In genomic region chr20:19380211-19380610, GRCh38 we compare ENCODE assay signal across 28 cellular contexts.
"Had no signal": no experiment of that assay in that cellular context is flagged by ENCODE, and none has a peak within 500 bp of the region (broad histone marks: within the 10 kb centered on the region; RNA-seq: fewer than 3 reads in every experiment).

No MANE protein-coding gene starts in this region.

- H3K4me3 Mint-ChIP-seq: activated CD4-positive, alpha-beta memory T cell treated with anti-CD3 and anti-CD28 coated beads, Interleukin-2, amount 10 ng/mL, durations not matched to agents 7 days and 5 days; activated CD4-positive, alpha-beta T cell treated with anti-CD3 and anti-CD28 coated beads, Interleukin-2, amount 10 ng/mL, durations not matched to agents 7 days and 5 days; activated naive CD4-positive, alpha-beta T cell treated with anti-CD3 and anti-CD28 coated beads, Interleukin-2, amount 10 ng/mL, durations not matched to agents 7 days and 5 days; activated naive CD8-positive, alpha-beta T cell treated with anti-CD3 and anti-CD28 coated beads, Interleukin-2, amount 10 ng/mL, durations not matched to agents 7 days and 5 days; activated T-cell treated with anti-CD3 and anti-CD28 coated beads, Interleukin-2, amount 50 U/mL, for 24 hours; activated T-cell treated with anti-CD3 and anti-CD28 coated beads, Interleukin-2, amount 50 U/mL, for 72 hours; central memory CD8-positive, alpha-beta T cell; effector memory CD8-positive, alpha-beta T cell; WTC11 had no signal

- H3K27ac ChIP-seq: ascending aorta, brain microvascular endothelial cell, epithelial cell of prostate, heart left ventricle, VCaP had no signal

- H3K36me3 Mint-ChIP-seq: activated naive CD4-positive, alpha-beta T cell treated with anti-CD3 and anti-CD28 coated beads, Interleukin-2, amount 10 ng/mL, durations not matched to agents 7 days and 5 days; activated naive CD4-positive, alpha-beta T cell treated with anti-CD3 and anti-CD28 coated beads, Interleukin-2, amount 50 U/mL, for 72 hours; activated naive CD8-positive, alpha-beta T cell treated with anti-CD3 and anti-CD28 coated beads, Interleukin-2, amount 10 ng/mL, durations not matched to agents 7 days and 5 days; WTC11 had no signal

- H3K27ac Mint-ChIP-seq: activated CD4-positive, alpha-beta memory T cell treated with anti-CD3 and anti-CD28 coated beads, Interleukin-2, amount 10 ng/mL, durations not matched to agents 7 days and 5 days; activated CD4-positive, alpha-beta T cell treated with anti-CD3 and anti-CD28 coated beads, Interleukin-2, amount 10 ng/mL, durations not matched to agents 7 days and 5 days; activated naive CD4-positive, alpha-beta T cell treated with anti-CD3 and anti-CD28 coated beads, Interleukin-2, amount 10 ng/mL, durations not matched to agents 7 days and 5 days; activated naive CD4-positive, alpha-beta T cell treated with anti-CD3 and anti-CD28 coated beads, Interleukin-2, amount 50 U/mL, for 72 hours; activated naive CD8-positive, alpha-beta T cell treated with anti-CD3 and anti-CD28 coated beads, Interleukin-2, amount 10 ng/mL, durations not matched to agents 7 days and 5 days; activated T-cell treated with anti-CD3 and anti-CD28 coated beads, Interleukin-2, amount 50 U/mL, for 24 hours; activated T-cell treated with anti-CD3 and anti-CD28 coated beads, Interleukin-2, amount 50 U/mL, for 72 hours; effector memory CD8-positive, alpha-beta T cell; WTC11 had no signal

- ATAC-seq: activated naive CD4-positive, alpha-beta T cell treated with anti-CD3 and anti-CD28 coated beads, Interleukin-2, amount 50 U/mL, for 72 hours; activated T-cell treated with anti-CD3 and anti-CD28 coated beads, Interleukin-2, amount 50 U/mL, for 72 hours; effector memory CD8-positive, alpha-beta T cell; heart left ventricle; WTC11 had no signal

- H3K4me1 Mint-ChIP-seq: activated CD4-positive, alpha-beta memory T cell treated with anti-CD3 and anti-CD28 coated beads, Interleukin-2, amount 10 ng/mL, durations not matched to agents 7 days and 5 days; activated CD4-positive, alpha-beta T cell treated with anti-CD3 and anti-CD28 coated beads, Interleukin-2, amount 10 ng/mL, durations not matched to agents 7 days and 5 days; activated naive CD4-positive, alpha-beta T cell treated with anti-CD3 and anti-CD28 coated beads, Interleukin-2, amount 10 ng/mL, durations not matched to agents 7 days and 5 days; activated naive CD8-positive, alpha-beta T cell treated with anti-CD3 and anti-CD28 coated beads, Interleukin-2, amount 10 ng/mL, durations not matched to agents 7 days and 5 days; central memory CD8-positive, alpha-beta T cell had no signal

- DNase-seq: activated CD4-positive, alpha-beta memory T cell treated with anti-CD3 and anti-CD28 coated beads, Interleukin-2, amount 10 ng/mL, durations not matched to agents 7 days and 5 days; activated CD4-positive, alpha-beta T cell treated with anti-CD3 and anti-CD28 coated beads for 1 hour; activated CD4-positive, alpha-beta T cell treated with anti-CD3 and anti-CD28 coated beads for 4 hours; activated CD4-positive, alpha-beta T cell treated with anti-CD3 and anti-CD28 coated beads, Interleukin-2, amount 10 ng/mL, durations not matched to agents 7 days and 5 days; activated CD4-positive, alpha-beta T cell treated with anti-CD3 and anti-CD28 coated beads, Interleukin-2, amount 50 U/mL, for 4 hours; activated CD8-positive, alpha-beta memory T cell treated with anti-CD3 and anti-CD28 coated beads, Interleukin-2, amount 50 U/mL, for 48 hours; activated gamma-delta T cell; activated naive CD4-positive, alpha-beta T cell; activated naive CD4-positive, alpha-beta T cell treated with anti-CD3 and anti-CD28 coated beads, Interleukin-2, amount 10 ng/mL, durations not matched to agents 7 days and 5 days; activated naive CD8-positive, alpha-beta T cell treated with anti-CD3 and anti-CD28 coated beads, Interleukin-2, amount 10 ng/mL, durations not matched to agents 7 days and 5 days; activated T-cell treated with anti-CD3 and anti-CD28 coated beads for 4 hours; activated T-cell treated with anti-CD3 and anti-CD28 coated beads, Interleukin-2, amount 50 U/mL, for 24 hours; activated T-cell treated with anti-CD3 and anti-CD28 coated beads, Interleukin-2, amount 50 U/mL, for 72 hours; brain microvascular endothelial cell; cortex of kidney; dermis blood vessel endothelial cell; effector CD4-positive, alpha-beta T cell; effector memory CD8-positive, alpha-beta T cell; foreskin fibroblast; glutamatergic neuron; heart left ventricle; T-helper 2 cell had no signal

- H3K36me3 ChIP-seq: ascending aorta, brain microvascular endothelial cell, heart left ventricle had no signal

- H3K27me3 Mint-ChIP-seq: activated CD4-positive, alpha-beta memory T cell treated with anti-CD3 and anti-CD28 coated beads, Interleukin-2, amount 10 ng/mL, durations not matched to agents 7 days and 5 days; activated CD4-positive, alpha-beta T cell treated with anti-CD3 and anti-CD28 coated beads, Interleukin-2, amount 10 ng/mL, durations not matched to agents 7 days and 5 days; activated T-cell treated with anti-CD3 and anti-CD28 coated beads, Interleukin-2, amount 50 U/mL, for 24 hours; central memory CD8-positive, alpha-beta T cell; effector memory CD8-positive, alpha-beta T cell had no signal

- H3K9me3 Mint-ChIP-seq: activated CD4-positive, alpha-beta memory T cell treated with anti-CD3 and anti-CD28 coated beads, Interleukin-2, amount 10 ng/mL, durations not matched to agents 7 days and 5 days; activated CD4-positive, alpha-beta T cell treated with anti-CD3 and anti-CD28 coated beads, Interleukin-2, amount 10 ng/mL, durations not matched to agents 7 days and 5 days; activated naive CD4-positive, alpha-beta T cell treated with anti-CD3 and anti-CD28 coated beads, Interleukin-2, amount 10 ng/mL, durations not matched to agents 7 days and 5 days; activated naive CD8-positive, alpha-beta T cell treated with anti-CD3 and anti-CD28 coated beads, Interleukin-2, amount 10 ng/mL, durations not matched to agents 7 days and 5 days; activated T-cell treated with anti-CD3 and anti-CD28 coated beads, Interleukin-2, amount 50 U/mL, for 24 hours; effector memory CD8-positive, alpha-beta T cell had no signal

- H3K9me3 ChIP-seq: ascending aorta, heart left ventricle had no signal

- H3K27me3 ChIP-seq: ascending aorta, brain microvascular endothelial cell, heart left ventricle had no signal

- H3K4me3 ChIP-seq: ascending aorta, heart left ventricle had no signal
